ENCODE assay signal across 9 cellular contexts in the genomic region with DNA sequence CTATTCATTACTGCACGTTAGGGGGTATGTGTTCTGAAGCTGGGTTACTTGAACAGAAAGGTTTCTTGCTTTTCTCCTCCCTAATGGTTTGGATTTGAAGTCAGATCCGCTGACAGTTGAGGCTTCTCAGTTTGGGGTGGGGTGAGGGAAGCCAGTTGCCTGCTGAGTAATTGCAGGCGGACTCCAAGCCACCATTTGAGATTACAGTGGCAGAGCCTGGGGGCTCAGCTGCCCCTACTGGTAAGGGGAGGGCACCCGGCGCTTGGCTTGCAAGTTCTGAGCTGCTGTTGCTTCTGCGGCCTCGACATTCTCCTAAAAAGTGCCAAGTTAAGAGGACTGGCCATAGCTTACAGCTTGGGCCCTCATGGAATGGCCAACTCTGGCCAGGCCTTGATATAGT. TPM values are rescaled to one million over a fixed set of nuclear protein-coding genes. Genes with fewer than 3 reads are reported as not detected.
DNase-seq lines count a peak whose midpoint lies in the region; ATAC-seq, FAIRE-seq and TF ChIP-seq lines count a peak whose summit lies in the region.
"Had no signal": no experiment of that assay in that cellular context is flagged by ENCODE, and none has a peak within 500 bp of the region (broad histone marks: within the 10 kb centered on the region; RNA-seq: fewer than 3 reads in every experiment).

No MANE protein-coding gene starts in this region.

- H2BK15ac ChIP-seq in IMR-90 (ENCODE audit: low read depth, low read length) = no peak overlapping the region

- POLR2A ChIA-PET in IMR-90 (lab: Charles Lee; ENCODE audit: unreplicated experiment) (no interaction called here), K562 (lab: Yijun Ruan, JAX) (interaction anchor here (0.6 to 1.9 kb wide), 4 partner anchors 10 to 63 kb away, joined by 3 to 6 read pairs (median 4); no protein-coding TSS in a partner anchor)

- no peak overlapping the region for H3K27ac ChIP-seq in BLaER1 treated with 17β-estradiol and CSF1 and Interleukin-3, amounts not matched to agents 10 nM and 100 nM
- H3K27ac ChIP-seq in IMR-90 (ENCODE audit: insufficient read depth, low read length) = no peak overlapping the region
- no peak overlapping the region for H3K27ac ChIP-seq in K562 (ENCODE audit: extremely low read depth, low read depth, low read length)

- peak overlapping the region in 8 of 10 experiments; percentile 55 to 73 (median 63); a peak in 14 of 20 replicates for H3K4me3 ChIP-seq in BLaER1 treated with 17β-estradiol and CSF1 and Interleukin-3, amounts not matched to agents 10 nM and 100 nM
- H3K4me3 ChIP-seq in IMR-90 (ENCODE audit: insufficient read depth, low read depth, low read length) = no peak overlapping the region
- no peak overlapping the region for H3K4me3 ChIP-seq in K562

- H4K20me1 ChIP-seq in BLaER1 treated with 17β-estradiol and CSF1 and Interleukin-3, amounts not matched to agents 10 nM and 100 nM = peaks cover 0 to 77% (median 21%) of the 10 kb centered on the region in 11 experiments; a peak in 16 of 22 replicates
- H4K20me1 ChIP-seq in IMR-90 (ENCODE audit: insufficient read depth, low read length) (no peaks in the 10 kb centered on the region), K562 (replicated peaks; ENCODE audit: control insufficient read depth, insufficient read depth, low read length) (peaks cover 30% of the 10 kb centered on the region; the same call in 1 of the 2 replicates)

- H4K5ac ChIP-seq in IMR-90 (ENCODE audit: low read depth, low read length) = no peak overlapping the region

- peak overlapping the region in 5 of 11 experiments; percentile 30 to 79 (median 50); a peak in 4 of 22 replicates for H3K9ac ChIP-seq in BLaER1 treated with 17β-estradiol and CSF1 and Interleukin-3, amounts not matched to agents 10 nM and 100 nM
- no peak overlapping the region for H3K9ac ChIP-seq in IMR-90 (ENCODE audit: low read depth, low read length)
- no peak overlapping the region for H3K9ac ChIP-seq in K562 (ENCODE audit: insufficient read depth in 1 of 2, low read depth in 2 of 2, low read length in 2 of 2)

- H3K23ac ChIP-seq in IMR-90 (ENCODE audit: low read depth, low read length) = no peak overlapping the region

- H3K18ac ChIP-seq in IMR-90 (ENCODE audit: low read depth, low read length) = no peak overlapping the region

- BruUV-seq in IMR-90 (replicated peaks; lab: Mats Ljungman, UMichigan) (no TSS peak), K562 (replicated peaks; lab: Mats Ljungman, UMichigan) (no TSS peak)

- no peak overlapping the region for H2AK9ac ChIP-seq in IMR-90 (replicated peaks; ENCODE audit: low read depth, low read length, poor library complexity)

- peak overlapping the region; percentile 66 for H3K4me3 Mint-ChIP-seq in mesothelial cell of epicardium

- H3K14ac ChIP-seq in IMR-90 (replicated peaks; ENCODE audit: low read depth, low read length) = no peak overlapping the region; the same call in 1 of the 2 replicates

- no peak for TF ChIP-seq EP300 in K562 (IDR thresholded peaks at IDR 0.05; ENCODE audit: low read length)

- TF ChIP-seq CTCF in IMR-90 (conservative IDR thresholded peaks at IDR 0.05; ENCODE audit: low read depth, low read length) = no peak
- no peak for TF ChIP-seq CTCF in K562 (IDR thresholded peaks at IDR 0.05 in 2 of 3, conservative IDR thresholded peaks at IDR 0.05 in 1 of 3; ENCODE audit: insufficient read depth in 2 of 3, low read depth in 1 of 3, low read length in 3 of 3)
- TF ChIP-seq CTCF in mesothelial cell of epicardium (IDR thresholded peaks at IDR 0.05; ENCODE audit: unreplicated experiment) = no peak
- no peak for TF ChIP-seq CTCF in GM13976 (IDR thresholded peaks at IDR 0.05; ENCODE audit: borderline replicate concordance, control extremely low read depth, extremely low read depth, insufficient read depth, missing control alignments)

- no peaks in the 10 kb centered on the region for H3K9me3 Mint-ChIP-seq in mesothelial cell of epicardium

- H2BK5ac ChIP-seq in IMR-90 (ENCODE audit: low read depth, low read length, poor library complexity, severe bottlenecking) = no peak overlapping the region

- no peak for FAIRE-seq in K562 (lab: Jason Lieb, UNC)

- DNase-seq in IMR-90 (no peak), K562 (ENCODE audit: extremely low read depth in 1 of 4, low spot score in 3 of 4) (no peak), mesothelial cell of epicardium (ENCODE audit: low spot score in 2 of 2, unreplicated experiment in 2 of 2) (no peak), NCI-H345 (lab: John Stamatoyannopoulos, UW) (no peak), dermis blood vessel endothelial cell (no peak), GM13976 (ENCODE audit: low spot score) (no peak), cardiac septum (ENCODE audit: low spot score) (no peak)
- DNase-seq: caudate nucleus had no signal

- ATAC-seq in IMR-90 (ENCODE audit: low read depth) (no peak), K562 (no peak)

- H3K27me3 ChIP-seq in BLaER1 treated with 17β-estradiol and CSF1 and Interleukin-3, amounts not matched to agents 10 nM and 100 nM = peaks cover 94 to 100% (median 99%) of the 10 kb centered on the region in 11 experiments
- H3K27me3 ChIP-seq in IMR-90 (ENCODE audit: control insufficient read depth, insufficient read depth, low read length) (peaks cover 76% of the 10 kb centered on the region), K562 (ENCODE audit: control insufficient read depth in 2 of 2, insufficient read depth in 2 of 2, low read length in 2 of 2) (peaks cover 82 to 83% of the 10 kb centered on the region in 2 experiments)

- H3K9me1 ChIP-seq in IMR-90 (ENCODE audit: insufficient read depth, low read length) (no peaks in the 10 kb centered on the region; the same call in 1 of the 2 replicates), K562 (ENCODE audit: control insufficient read depth, insufficient read depth, low read length) (no peaks in the 10 kb centered on the region)

- peaks cover 14% of the 10 kb centered on the region for H3K27me3 Mint-ChIP-seq in mesothelial cell of epicardium (ENCODE audit: low read depth)

- TF ChIP-seq POLR2A in IMR-90 (IDR thresholded peaks at IDR 0.05; ENCODE audit: low read depth, low read length) = no peak
- TF ChIP-seq POLR2A in K562 (conservative IDR thresholded peaks at IDR 0.05) = no peak

- H2BK120ac ChIP-seq in IMR-90 (ENCODE audit: low read depth, low read length) = peak overlapping the region; percentile 21; the same call in 1 of the 2 replicates

- no peaks in the 10 kb centered on the region for H3K36me3 ChIP-seq in BLaER1 treated with 17β-estradiol and CSF1 and Interleukin-3, amounts not matched to agents 10 nM and 100 nM
- H3K36me3 ChIP-seq in IMR-90 (ENCODE audit: control insufficient read depth, insufficient read depth, low read length) = no peaks in the 10 kb centered on the region
- no peaks in the 10 kb centered on the region for H3K36me3 ChIP-seq in K562 (ENCODE audit: control insufficient read depth, insufficient read depth, low read length)

- no peak overlapping the region for H2BK20ac ChIP-seq in IMR-90 (ENCODE audit: low read depth, low read length)

- no peaks in the 10 kb centered on the region for H3K9me3 ChIP-seq in BLaER1 treated with 17β-estradiol and CSF1 and Interleukin-3, amounts not matched to agents 10 nM and 100 nM (replicated peaks in 1 of 11)
- H3K9me3 ChIP-seq in IMR-90 (ENCODE audit: control insufficient read depth, insufficient read depth, low read length) = no peaks in the 10 kb centered on the region
- no peaks in the 10 kb centered on the region for H3K9me3 ChIP-seq in K562 (replicated peaks; ENCODE audit: control insufficient read depth, insufficient read depth, low read depth, low read length)

- H3K4me1 Mint-ChIP-seq in mesothelial cell of epicardium = peaks cover 65% of the 10 kb centered on the region

- H3K79me2 ChIP-seq in K562 (ENCODE audit: control insufficient read depth, insufficient read depth, low read length) = no peaks in the 10 kb centered on the region

- H2AFZ ChIP-seq in IMR-90 (replicated peaks; ENCODE audit: low read length, poor library complexity) (peak overlapping the region; percentile 35), K562 (ENCODE audit: low read depth, low read length) (peak overlapping the region; percentile 81; the same call in 1 of the 2 replicates)

- H3K36me3 Mint-ChIP-seq in mesothelial cell of epicardium = no peaks in the 10 kb centered on the region

- intact Hi-C loops in IMR-90 (cut with micrococcal nuclease) (no loop called here), K562 (cut with micrococcal nuclease) (no loop called here), cardiac septum (cut with DNase I) (no loop called here)

- CTCF ChIA-PET in IMR-90 (lab: Yijun Ruan, JAX) (no interaction called here), K562 (lab: Yijun Ruan, JAX; ENCODE audit: low intra/inter-chr PET ratio) (no interaction called here)

- no peak overlapping the region for H4K8ac ChIP-seq in IMR-90 (ENCODE audit: low read depth in 2 of 2, low read length in 2 of 2)

- H2AK5ac ChIP-seq in IMR-90 (ENCODE audit: low read depth, low read length) = peak overlapping the region; percentile 27

- no peak for TF ChIP-seq RAD21 in IMR-90 (IDR thresholded peaks at IDR 0.05; ENCODE audit: low read length)
- TF ChIP-seq RAD21 in K562 (CRISPR knock-in tag; conservative IDR thresholded peaks at IDR 0.05 in 1 of 2, IDR thresholded peaks at IDR 0.05 in 1 of 2) = no peak

- H3K79me1 ChIP-seq in IMR-90 (ENCODE audit: low read depth in 1 of 2, low read length in 2 of 2) = no peaks in the 10 kb centered on the region

- peak overlapping the region; percentile 6; the same call in 1 of the 2 replicates for H3K4ac ChIP-seq in IMR-90 (ENCODE audit: low read depth, low read length)

- H3K4me1 ChIP-seq in BLaER1 treated with 17β-estradiol and CSF1 and Interleukin-3, amounts not matched to agents 10 nM and 100 nM = peaks cover 14 to 43% (median 27%) of the 10 kb centered on the region in 10 experiments
- H3K4me1 ChIP-seq in IMR-90 (ENCODE audit: control insufficient read depth, insufficient read depth, low read length) (peaks cover 10% of the 10 kb centered on the region), K562 (replicated peaks in 1 of 2; ENCODE audit: control insufficient read depth in 2 of 2, insufficient read depth in 2 of 2, low read length in 2 of 2) (peaks cover 5 to 15% of the 10 kb centered on the region in 2 experiments; a peak in 3 of 5 replicates)

- H3K4me2 ChIP-seq in BLaER1 treated with 17β-estradiol and CSF1 and Interleukin-3, amounts not matched to agents 10 nM and 100 nM = peak overlapping the region; percentile 89 to 98 (median 96)
- no peak overlapping the region for H3K4me2 ChIP-seq in IMR-90 (ENCODE audit: low read depth, low read length)
- H3K4me2 ChIP-seq in K562 (ENCODE audit: insufficient read depth, low read length) = peak overlapping the region; percentile 73; the same call in 1 of the 2 replicates

- dilution Hi-C loops in IMR-90 (cut with HindIII; ENCODE audit: low sequenced_read_pairs, unreplicated experiment) = no loop called here

- in situ Hi-C loops in IMR-90 (cut with MboI; ENCODE audit: low sequenced_read_pairs) (no loop called here), K562 (cut with MboI) (no loop called here), GM13976 (cut with MboI; ENCODE audit: low sequenced_read_pairs, unreplicated experiment) (no loop called here)

- H4K91ac ChIP-seq in IMR-90 (ENCODE audit: insufficient read depth, low read depth, low read length) = no peak overlapping the region; the same call in 1 of the 2 replicates

- 100% methylated on average over 1 of the region's 7 CpGs; no CpG with 5 or more reads in 1 of the 2 experiments for WGBS in IMR-90 (ENCODE audit: extremely low coverage in 2 of 2, insufficient read length in 1 of 2), 2 experiments
- 51% methylated on average over 7 of the region's 7 CpGs for WGBS in K562 (ENCODE audit: insufficient coverage, low coverage, missing lambda C conversion rate)

- peak overlapping the region; percentile 97 for H3K27ac Mint-ChIP-seq in mesothelial cell of epicardium

- no peak overlapping the region for H3K56ac ChIP-seq in IMR-90 (ENCODE audit: extremely low read depth, insufficient read depth, low read length)

RNA-seq across cellular contexts. Expression of gene GRHL3, which starts 2.0 kb away (rescaled TPM):
- total RNA-seq in IMR-90 (2012; rRNA removed) (not detected in 2 replicates), K562 (2014; rRNA removed) (not detected in 2 replicates), K562 (2014; rRNA removed; fragmentation: Illumina TruSeq; extraction: Trizol) (not detected in 2 replicates), K562 (2015; rRNA removed; fragmentation: Illumina TruSeq; extraction: Trizol) (not detected in 2 replicates), K562 (2021) (not detected in 2 replicates), mesothelial cell of epicardium (17.1 to 19.1 TPM (median 17.9 TPM) in 3 replicates), dermis blood vessel endothelial cell (not detected in 2 replicates), cardiac septum (not detected)
- polyA plus RNA-seq in IMR-90 (2012; rRNA removed) (not detected in 2 replicates), K562 (2011; rRNA removed) (not detected in 2 replicates), K562 (2014; fragmentation: Illumina TruSeq; extraction: Trizol) (0.04 TPM in 1 of 2 replicates, not detected in the other), K562 (2014; fragmentation: Nextera tagmentation; extraction: Ambion mirVana) (under 1 TPM in 1 of 2 experiments, not detected in 1; 0.01 TPM), K562 (2014; rRNA removed) (0.65 TPM in 1 of 2 replicates, not detected in the other)
- 0.01 TPM in 1 of 2 replicates, not detected in the other for polyA plus RNA-seq in IMR-90 (2012; cell fraction: cytosol; rRNA removed)
- not detected in 2 replicates for polyA plus RNA-seq in IMR-90 (2012; cell fraction: nucleus; rRNA removed; ENCODE audit: low replicate concordance)
- total RNA-seq in K562 (2011; cell fraction: chromatin; rRNA removed; ENCODE audit: low replicate concordance) = not detected in 2 replicates
- total RNA-seq in K562 (2011; cell fraction: nucleolus; rRNA removed) = not detected in 2 replicates
- not detected in 2 replicates for total RNA-seq in K562 (2011; cell fraction: nucleoplasm; rRNA removed)
- not detected in 2 replicates for polyA plus RNA-seq in K562 (2011; cell fraction: cytosol; rRNA removed)
- polyA plus RNA-seq in K562 (2011; cell fraction: nucleus; rRNA removed) = not detected in 2 replicates
- 0.13 and 0.35 TPM in 2 replicates for polyA plus RNA-seq in K562 (2012)
- not detected in 2 replicates for polyA minus RNA-seq in K562 (2011; rRNA and poly(A)+ RNA removed)
- polyA minus RNA-seq in K562 (2011; cell fraction: cytosol; rRNA and poly(A)+ RNA removed) = not detected in 2 replicates
- not detected in 2 replicates for polyA minus RNA-seq in K562 (2011; cell fraction: nucleus; rRNA and poly(A)+ RNA removed)

Comparison
In these comparisons a context has a peak if more than half of its experiments do, and no peak if none do; other contexts are left out.
1. H3K4me3 ChIP-seq: peak in BLaER1 treated with 17β-estradiol and CSF1 and Interleukin-3, amounts not matched to agents 10 nM and 100 nM (8 of 10); none in IMR-90 (single experiment) and K562 (single experiment).
2. RNA of gene GRHL3, which starts 2.0 kb away (total RNA-seq): 17.1 to 19.1 TPM in mesothelial cell of epicardium; not detected in cardiac septum (single experiment), not detected in IMR-90, not detected in K562 and not detected in dermis blood vessel endothelial cell; every median in the first group is over 10 times any median in the second.